In the genomic region with DNA sequence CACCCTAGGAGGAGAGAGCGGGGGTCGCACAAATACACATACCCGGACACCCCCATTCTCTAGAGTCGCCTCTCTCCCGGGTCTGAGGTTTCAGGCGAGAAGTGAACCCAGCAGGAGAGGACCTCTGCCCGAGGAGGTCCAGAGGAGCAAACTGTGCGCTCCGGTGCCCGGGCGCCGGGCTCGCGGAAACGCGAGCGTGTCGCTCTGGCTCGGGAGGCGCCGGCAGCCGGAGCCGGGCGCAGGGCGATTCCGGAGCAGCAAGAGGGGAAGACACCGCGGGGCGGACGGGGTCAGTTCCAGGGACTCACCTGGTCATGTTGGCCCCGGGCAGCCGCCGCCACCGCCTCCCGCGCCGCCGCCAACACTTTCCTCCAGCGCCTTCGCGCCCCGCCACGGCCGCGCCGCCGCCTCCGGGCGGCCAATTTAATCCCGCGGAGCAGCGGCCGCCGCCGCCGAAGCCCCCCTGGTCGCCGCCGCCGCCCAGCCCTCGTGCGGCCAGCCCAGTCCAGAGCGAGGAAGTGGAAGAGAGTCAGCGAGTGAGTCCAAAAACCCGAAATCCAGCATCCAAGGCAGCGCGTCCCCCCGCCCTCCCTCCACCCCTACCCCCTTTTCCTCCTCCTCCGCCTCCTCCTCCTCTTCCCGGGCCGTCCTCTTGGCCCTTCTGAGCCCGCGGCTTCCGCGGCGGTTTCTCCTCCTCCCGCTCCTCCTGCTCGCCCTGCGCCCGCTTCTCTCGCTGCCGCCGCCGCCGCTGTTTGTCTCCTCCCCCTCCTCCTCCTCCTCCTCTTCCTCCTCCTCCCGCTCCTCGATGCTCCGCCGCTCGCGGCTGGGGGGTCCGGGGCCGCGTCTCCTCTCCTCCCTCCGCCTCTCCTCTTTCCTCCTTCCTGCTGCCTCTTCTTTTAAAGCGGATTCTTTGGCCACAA, we compare ENCODE assay signal across 8 cellular contexts.
A peak's percentile ranks its signal among the peaks of the same experiment; 100 is the strongest.
DNase-seq lines count a peak whose midpoint lies in the region; ATAC-seq and TF ChIP-seq lines count a peak whose summit lies in the region.

No MANE protein-coding gene starts in this region.

- no peak overlapping the region for H3K27ac Mint-ChIP-seq in activated B cell treated with CpG ODN at 0.5 μM for 24 hours
- H3K27ac Mint-ChIP-seq in naive B cell, result no peak overlapping the region

- H3K9me3 Mint-ChIP-seq in activated B cell treated with CpG ODN at 0.5 μM for 24 hours (no peaks in the 10 kb centered on the region), naive B cell (no peaks in the 10 kb centered on the region)

- no peaks in the 10 kb centered on the region for H3K36me3 ChIP-seq in vagina

- H3K4me1 ChIP-seq in vagina, result peaks cover 12% of the 10 kb centered on the region

- H3K27me3 ChIP-seq in vagina, result no peaks in the 10 kb centered on the region

- peak overlapping the region; percentile 59 to 66 for H3K4me3 ChIP-seq in vagina

- H3K27ac ChIP-seq in vagina, result peak overlapping the region; percentile 50

- no peaks in the 10 kb centered on the region for H3K36me3 Mint-ChIP-seq in activated B cell treated with CpG ODN at 0.5 μM for 24 hours (ENCODE audit: low read depth)
- no peaks in the 10 kb centered on the region for H3K36me3 Mint-ChIP-seq in naive B cell

- H3K4me1 Mint-ChIP-seq in activated B cell treated with CpG ODN at 0.5 μM for 24 hours, result peaks cover 15% of the 10 kb centered on the region
- H3K4me1 Mint-ChIP-seq in naive B cell, result peaks cover 16 to 22% (median 19%) of the 10 kb centered on the region in 3 donors

- H3K27me3 Mint-ChIP-seq in activated B cell treated with CpG ODN at 0.5 μM for 24 hours (peaks cover 37% of the 10 kb centered on the region), naive B cell (peaks cover 32 to 47% (median 47%) of the 10 kb centered on the region in 3 donors)

- DNase-seq in C1 segment of cervical spinal cord (lab: John Stamatoyannopoulos, UW) (peak in 11 of 14 donors; percentile 39 to 82 (median 67)), activated B cell treated with CpG ODN at 0.5 μM for 24 hours (no peak), fibroblast of peridontal ligament (ENCODE audit: extremely low read depth) (peak; percentile 45), naive B cell (peak; percentile 3), vagina (ENCODE audit: extremely low spot score in 2 of 2) (no peak), KG1 (lab: John Stamatoyannopoulos, UW) (no peak), GOT3 (lab: John Stamatoyannopoulos, UW) (no peak)

- ATAC-seq in HG02642 (IDR thresholded peaks at IDR 0.05; ENCODE audit: poor library complexity, unreplicated experiment) (peak; percentile 36), activated B cell treated with CpG ODN at 0.5 μM for 24 hours (ENCODE audit: low read depth) (no peak), naive B cell (ENCODE audit: low read depth in 2 of 2) (peak; percentile 40 to 50)

- TF ChIP-seq CTCF in activated B cell treated with CpG ODN at 0.5 μM for 24 hours (IDR thresholded peaks at IDR 0.05) (no peak), vagina (IDR thresholded peaks at IDR 0.05) (no peak)

- POLR2A ChIA-PET in activated B cell treated with CpG ODN at 0.5 μM for 24 hours (lab: Charles Lee), result no interaction called here

- intact Hi-C loops in activated B cell treated with CpG ODN at 0.5 μM for 24 hours (cut with micrococcal nuclease) (no loop called here), vagina (cut with DNase I) (no loop called here)

- CTCF ChIA-PET in activated B cell treated with CpG ODN at 0.5 μM for 24 hours (lab: Charles Lee), result no interaction called here

- no peak for TF ChIP-seq POLR2A in vagina (IDR thresholded peaks at IDR 0.05)

- H3K4me3 Mint-ChIP-seq in activated B cell treated with CpG ODN at 0.5 μM for 24 hours (peak overlapping the region; percentile 48), naive B cell (peak overlapping the region; percentile 81 to 87 (median 84))

- no peaks in the 10 kb centered on the region for H3K9me3 ChIP-seq in vagina

Comparison
In these comparisons a context has a peak if more than half of its experiments do, and no peak if none do; other contexts are left out.
1. DNase-seq: peak in C1 segment of cervical spinal cord (11 of 14), fibroblast of peridontal ligament (single experiment) and naive B cell (single experiment); none in activated B cell treated with CpG ODN at 0.5 μM for 24 hours (single experiment), vagina (0 of 2), KG1 (single experiment) and GOT3 (single experiment).